Comparison of ENCODE assay signal across 13 cellular contexts in the genomic region with DNA sequence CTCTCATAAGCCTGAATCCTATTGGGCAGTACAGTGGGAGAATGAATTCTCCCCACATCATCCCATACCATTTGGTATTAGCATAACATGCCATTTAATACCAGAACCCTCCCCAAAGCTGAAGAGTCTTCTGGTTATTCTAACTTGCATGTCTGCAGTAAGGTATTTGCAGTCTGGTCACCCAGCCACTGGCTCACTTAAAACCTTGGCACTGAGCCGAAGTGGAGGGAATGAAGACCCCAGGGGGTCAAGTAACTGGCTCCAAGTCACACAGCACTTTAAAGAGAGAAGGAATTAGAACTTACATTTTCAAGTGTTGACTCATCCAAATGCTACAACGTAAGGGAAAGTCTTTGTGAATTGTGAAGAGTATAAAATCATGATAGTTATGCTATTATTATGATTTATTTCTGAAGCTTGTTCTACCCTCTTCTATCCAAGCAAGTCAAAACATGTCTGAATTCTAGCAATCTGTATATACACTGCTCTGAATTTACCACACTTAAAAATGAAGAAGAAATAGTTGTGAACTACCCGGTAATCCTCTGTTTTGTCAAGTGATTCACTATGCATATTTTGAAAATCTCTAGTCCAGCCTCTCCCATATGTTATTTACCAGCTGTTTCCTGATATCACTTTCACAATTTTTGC. TPM values are rescaled to one million over a fixed set of nuclear protein-coding genes. Genes with fewer than 3 reads are reported as not detected.
DNase-seq lines count a peak whose midpoint lies in the region; ATAC-seq and TF ChIP-seq lines count a peak whose summit lies in the region.
"Had no signal": no experiment of that assay in that cellular context is flagged by ENCODE, and none has a peak within 500 bp of the region (broad histone marks: within the 10 kb centered on the region; RNA-seq: fewer than 3 reads in every experiment).

No MANE protein-coding gene starts in this region.

- DNase-seq in Caki2 (ENCODE audit: low read depth) (peak; percentile 53), M059J (ENCODE audit: low read depth) (peak; percentile 76), astrocyte of the spinal cord (ENCODE audit: low read depth, low spot score) (peak; percentile 95), kidney tubule cell (ENCODE audit: low spot score) (peak; percentile 87), esophagus muscularis mucosa (ENCODE audit: extremely low spot score) (no peak)
- DNase-seq in effector CD8-positive, alpha-beta T cell (lab: John Stamatoyannopoulos, UW): no peak
- DNase-seq: activated T-cell treated with anti-CD3 and anti-CD28 coated beads, Interleukin-2, amount 50 U/mL, for 24 hours; midbrain; stimulated activated CD4-positive, alpha-beta T cell treated with anti-CD3 and anti-CD28 coated beads, Interleukin-15, amount 100 ng/mL, for 24 hours had no signal

- no peak for ATAC-seq in activated T-helper 17 cell treated with anti-CD3 and anti-CD28 coated beads, Interleukin-2, amount 50 U/mL, for 72 hours (replicated peaks)
- no peak for ATAC-seq in GM19328 (IDR thresholded peaks at IDR 0.05; ENCODE audit: unreplicated experiment)

- TF ChIP-seq CTCF in astrocyte of the spinal cord (IDR thresholded peaks at IDR 0.05; ENCODE audit: low read depth, low read length) (no peak), esophagus muscularis mucosa (IDR thresholded peaks at IDR 0.05) (no peak)

- H3K27ac Mint-ChIP-seq in activated T-helper 17 cell treated with anti-CD3 and anti-CD28 coated beads, Interleukin-2, amount 50 U/mL, for 72 hours: no peak overlapping the region
- H3K27ac Mint-ChIP-seq: activated T-cell treated with anti-CD3 and anti-CD28 coated beads, Interleukin-2, amount 50 U/mL, for 24 hours; T-helper 1 cell treated with Interleukin-12 subunit alpha and Interleukin-12 subunit beta and Interleukin-4 antibody, amounts not matched to agents 30 μg/mL and 1 μg/mL, for 36 hours had no signal

- TF ChIP-seq POLR2A in esophagus muscularis mucosa (IDR thresholded peaks at IDR 0.05; ENCODE audit: low read depth): no peak

- in situ Hi-C loops in Caki2 (cut with HindIII; ENCODE audit: low pct_unique_long_range_greater_than_20kb, low sequenced_read_pairs) (no loop called here), astrocyte of the spinal cord (cut with HindIII; ENCODE audit: low sequenced_read_pairs) (no loop called here)

- H3K9me3 Mint-ChIP-seq in activated T-helper 17 cell treated with anti-CD3 and anti-CD28 coated beads, Interleukin-2, amount 50 U/mL, for 72 hours: no peaks in the 10 kb centered on the region
- H3K9me3 Mint-ChIP-seq: activated T-cell treated with anti-CD3 and anti-CD28 coated beads, Interleukin-2, amount 50 U/mL, for 24 hours; T-helper 1 cell treated with Interleukin-12 subunit alpha and Interleukin-12 subunit beta and Interleukin-4 antibody, amounts not matched to agents 30 μg/mL and 1 μg/mL, for 36 hours had no signal

- H3K36me3 ChIP-seq in esophagus muscularis mucosa: no peaks in the 10 kb centered on the region
- H3K36me3 ChIP-seq: thoracic aorta had no signal

- H3K4me1 ChIP-seq in esophagus muscularis mucosa: peaks cover 3 to 42% (median 32%) of the 10 kb centered on the region in 4 donors

- H3K4me3 Mint-ChIP-seq in activated T-helper 17 cell treated with anti-CD3 and anti-CD28 coated beads, Interleukin-2, amount 50 U/mL, for 72 hours: no peak overlapping the region
- H3K4me3 Mint-ChIP-seq: activated T-cell treated with anti-CD3 and anti-CD28 coated beads, Interleukin-2, amount 50 U/mL, for 24 hours; T-helper 1 cell treated with Interleukin-12 subunit alpha and Interleukin-12 subunit beta and Interleukin-4 antibody, amounts not matched to agents 30 μg/mL and 1 μg/mL, for 36 hours had no signal

- no peaks in the 10 kb centered on the region for H3K36me3 Mint-ChIP-seq in activated T-helper 17 cell treated with anti-CD3 and anti-CD28 coated beads, Interleukin-2, amount 50 U/mL, for 72 hours (ENCODE audit: low read depth)

- no peak overlapping the region for H3K27ac ChIP-seq in esophagus muscularis mucosa (replicated peaks in 1 of 4)
- H3K27ac ChIP-seq: thoracic aorta had no signal

- H3K9me3 ChIP-seq in esophagus muscularis mucosa: no peaks in the 10 kb centered on the region
- H3K9me3 ChIP-seq: thoracic aorta had no signal

- H3K4me3 ChIP-seq in astrocyte of the spinal cord (ENCODE audit: low read depth, low read length) (no peak overlapping the region), esophagus muscularis mucosa (no peak overlapping the region)
- H3K4me3 ChIP-seq: thoracic aorta had no signal

- no peak for TF ChIP-seq EP300 in esophagus muscularis mucosa (IDR thresholded peaks at IDR 0.05)

- peaks cover 14% of the 10 kb centered on the region for H3K27me3 Mint-ChIP-seq in activated T-helper 17 cell treated with anti-CD3 and anti-CD28 coated beads, Interleukin-2, amount 50 U/mL, for 72 hours

- 24% methylated on average over 3 of the region's 3 CpGs for WGBS in esophagus muscularis mucosa

- intact Hi-C loops in esophagus muscularis mucosa (cut with DNase I): no loop called here

- no peaks in the 10 kb centered on the region for H3K27me3 ChIP-seq in esophagus muscularis mucosa

- H3K4me1 Mint-ChIP-seq in activated T-helper 17 cell treated with anti-CD3 and anti-CD28 coated beads, Interleukin-2, amount 50 U/mL, for 72 hours: no peaks in the 10 kb centered on the region

RNA-seq across cellular contexts. Expression of gene GLRA1, which starts 28.5 kb away (rescaled TPM):
- total RNA-seq in Caki2 (2014; rRNA removed; shearing (Covaris generic); ENCODE audit: low replicate concordance): not detected in 2 replicates
- total RNA-seq in M059J (2014; rRNA removed; shearing (Covaris generic)): not detected in 2 replicates
- not detected for total RNA-seq in activated T-helper 17 cell treated with anti-CD3 and anti-CD28 coated beads, Interleukin-2, amount 50 U/mL, for 72 hours
- not detected for total RNA-seq in esophagus muscularis mucosa
- total RNA-seq: thoracic aorta had no signal

Comparison
In these comparisons a context has a peak if more than half of its experiments do, and no peak if none do; other contexts are left out.
1. DNase-seq: peak in Caki2 (single experiment), M059J (single experiment), astrocyte of the spinal cord (single experiment) and kidney tubule cell (single experiment); none in effector CD8-positive, alpha-beta T cell (single experiment) and esophagus muscularis mucosa (single experiment).